25 cellular contexts compared by ENCODE assay signal in the genomic region with DNA sequence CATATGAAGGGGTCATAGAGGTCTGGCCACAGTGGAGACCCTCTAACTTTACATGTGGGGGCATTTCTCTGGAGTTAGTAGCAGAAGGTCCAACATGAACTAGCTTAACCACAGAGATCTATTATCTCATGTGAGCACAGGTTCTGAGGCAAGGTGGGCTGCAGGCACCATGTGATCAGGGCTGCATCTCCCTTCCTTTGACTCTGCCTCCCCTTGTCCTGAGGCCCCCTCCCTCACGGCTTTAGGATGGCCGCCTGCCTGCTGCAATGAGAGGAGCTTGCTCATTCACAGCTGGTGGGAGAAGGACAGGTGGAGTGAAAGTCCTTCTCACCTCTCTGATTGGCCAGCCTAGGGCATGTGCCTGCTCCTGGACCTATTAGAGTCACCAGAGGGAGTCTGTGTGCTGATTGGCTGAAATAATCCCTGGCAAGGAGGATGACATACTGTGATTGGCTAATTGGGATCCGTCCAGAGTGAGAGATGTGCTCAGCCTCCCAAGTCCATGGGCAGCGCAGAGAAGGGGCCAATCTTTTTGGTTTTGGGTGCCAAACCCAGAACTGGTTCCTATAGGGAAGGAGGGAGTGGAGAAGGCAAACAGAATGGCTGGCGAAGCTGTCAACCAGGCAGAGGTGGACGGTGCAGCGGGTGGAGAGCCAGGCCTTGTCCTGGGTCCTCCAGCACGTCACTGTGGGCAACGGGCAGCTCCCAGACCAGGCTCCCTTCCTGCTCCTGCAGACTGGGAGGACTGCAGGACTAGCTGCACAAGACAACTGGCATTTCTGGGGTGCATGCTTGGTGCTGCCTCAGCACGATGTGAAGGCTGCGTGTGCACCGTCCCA.
"Had no signal": no experiment of that assay in that cellular context is flagged by ENCODE, and none has a peak within 500 bp of the region (broad histone marks: within the 10 kb centered on the region; RNA-seq: fewer than 3 reads in every experiment).

No MANE protein-coding gene starts in this region.

- DNase-seq: activated CD4-positive, alpha-beta T cell treated with anti-CD3 and anti-CD28 coated beads for 4 hours; activated CD4-positive, alpha-beta T cell treated with anti-CD3 and anti-CD28 coated beads, Interleukin-2, amount 50 U/mL, for 48 hours; activated CD4-positive, CD25-positive, alpha-beta regulatory T cell; activated CD8-positive, alpha-beta memory T cell treated with anti-CD3 and anti-CD28 coated beads, Interleukin-2, amount 50 U/mL, for 48 hours; activated naive CD4-positive, alpha-beta T cell treated with anti-CD3 and anti-CD28 coated beads for 36 hours; activated naive CD8-positive, alpha-beta T cell treated with anti-CD3 and anti-CD28 coated beads, Interleukin-2, amount 50 U/mL, for 24 hours; activated T-cell treated with anti-CD3 and anti-CD28 coated beads, Interleukin-2, amount 50 U/mL, for 4 hours; body of pancreas; effector CD4-positive, alpha-beta T cell; erythroblast; foreskin fibroblast; midbrain; natural killer cell; pancreas; psoas muscle; stimulated activated CD4-positive, alpha-beta T cell treated with anti-CD3 and anti-CD28 coated beads, Interleukin-1b, Interleukin-23, amount 100 ng/mL, for 48 hours; stimulated activated naive CD8-positive, alpha-beta T cell treated with anti-CD3 and anti-CD28 coated beads, Interleukin-15, amount 100 ng/mL, for 72 hours; T-helper 17 cell; transverse colon had no signal

- H3K27me3 ChIP-seq: body of pancreas, pancreas, right atrium auricular region, uterus had no signal

- H3K36me3 ChIP-seq: neutrophil, pancreas, right atrium auricular region, transverse colon, uterus had no signal

- H3K4me3 ChIP-seq: body of pancreas, pancreas, psoas muscle, right atrium auricular region, transverse colon, uterus had no signal

- H3K4me1 ChIP-seq: body of pancreas, pancreas, psoas muscle, right atrium auricular region, transverse colon had no signal

- ATAC-seq: activated naive CD8-positive, alpha-beta T cell treated with anti-CD3 and anti-CD28 coated beads, Interleukin-2, amount 50 U/mL, for 24 hours; activated T-cell treated with anti-CD3 and anti-CD28 coated beads, Interleukin-2, amount 50 U/mL, for 4 hours; body of pancreas; left lobe of liver; natural killer cell; pancreas; psoas muscle; stimulated activated naive CD8-positive, alpha-beta T cell treated with anti-CD3 and anti-CD28 coated beads, Interleukin-15, amount 100 ng/mL, for 72 hours; T-helper 17 cell had no signal

- FAIRE-seq: endometrium, keratinocyte, pancreas had no signal

- H3K27ac ChIP-seq: body of pancreas, neutrophil, pancreas, psoas muscle, right atrium auricular region, transverse colon, uterus had no signal

- H3K9me3 ChIP-seq: body of pancreas, neutrophil, pancreas, psoas muscle, uterus had no signal
